18 cellular contexts compared by ENCODE assay signal in the genomic region with DNA sequence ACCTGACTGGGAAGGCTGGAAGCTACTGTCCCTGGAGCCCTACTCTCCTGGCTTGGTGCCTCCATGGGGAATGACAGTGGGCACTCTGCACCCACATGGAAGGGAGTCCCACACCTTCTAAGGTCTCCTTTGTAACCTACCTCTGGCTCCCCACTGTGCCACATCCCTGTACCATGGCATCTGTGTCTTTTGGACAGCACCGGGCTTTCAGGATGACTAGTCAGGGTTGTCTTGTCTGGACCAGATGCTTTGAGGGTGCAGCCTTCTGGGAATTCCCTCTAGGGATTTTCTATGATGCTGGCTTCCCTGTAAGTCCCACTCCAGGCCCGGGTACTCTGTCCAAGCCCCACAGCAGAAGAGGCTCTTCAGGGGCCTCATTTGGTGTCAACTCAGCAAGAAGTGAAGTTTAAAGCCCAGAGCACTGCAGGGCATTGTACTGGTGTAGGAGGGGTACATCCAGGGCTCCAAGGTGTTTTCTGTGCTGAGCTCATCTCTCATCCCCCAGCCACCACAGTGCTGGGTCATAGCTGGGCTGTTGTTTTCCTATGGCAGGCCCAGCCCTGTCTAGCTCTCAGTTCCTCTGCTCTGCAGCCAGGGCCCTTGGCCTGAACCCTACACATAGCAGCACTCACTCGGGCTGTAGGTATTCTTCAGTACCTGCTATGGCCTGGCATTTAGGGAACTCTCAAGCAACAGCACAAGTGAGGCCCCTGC.
A peak's percentile ranks its signal among the peaks of the same experiment; 100 is the strongest.
DNase-seq lines count a peak whose midpoint lies in the region; ATAC-seq and TF ChIP-seq lines count a peak whose summit lies in the region.
"Had no signal": no experiment of that assay in that cellular context is flagged by ENCODE, and none has a peak within 500 bp of the region (broad histone marks: within the 10 kb centered on the region; RNA-seq: fewer than 3 reads in every experiment).

No MANE protein-coding gene starts in this region.

- ATAC-seq in GM18873 (IDR thresholded peaks at IDR 0.05; ENCODE audit: low FRiP score, unreplicated experiment) (peak; percentile 41), HG02642 (IDR thresholded peaks at IDR 0.05; ENCODE audit: poor library complexity, unreplicated experiment) (peak; percentile 37), Right ventricle myocardium superior (ENCODE audit: poor library complexity) (no peak), mucosa of descending colon (no peak)
- ATAC-seq: left ventricle myocardium superior had no signal

- no peaks in the 10 kb centered on the region for H4K20me1 ChIP-seq in SU-DHL-6 (ENCODE audit: low read depth, low read length)

- no peaks in the 10 kb centered on the region for H3K9me2 ChIP-seq in SU-DHL-6 (replicated peaks; ENCODE audit: insufficient read depth, low read length)

- H3K79me2 ChIP-seq in SU-DHL-6 (ENCODE audit: insufficient read depth, low read length) = no peaks in the 10 kb centered on the region

- no peak overlapping the region for H3K4me3 ChIP-seq in SU-DHL-6 (ENCODE audit: insufficient read depth, low read length, poor library complexity, severe bottlenecking)
- no peak overlapping the region for H3K4me3 ChIP-seq in prostate gland
- H3K4me3 ChIP-seq in mucosa of descending colon = no peak overlapping the region
- no peak overlapping the region for H3K4me3 ChIP-seq in dorsolateral prefrontal cortex
- H3K4me3 ChIP-seq: uterus had no signal

- no peak overlapping the region for H3K9ac ChIP-seq in SU-DHL-6 (ENCODE audit: low read length)

- 88% methylated on average over 3 of the region's 3 CpGs for WGBS in prostate gland

- no peak overlapping the region for H3K4me2 ChIP-seq in SU-DHL-6 (ENCODE audit: low read depth, low read length, poor library complexity, severe bottlenecking)

- H3F3A ChIP-seq in SU-DHL-6 (ENCODE audit: insufficient read depth) = no peaks in the 10 kb centered on the region

- intact Hi-C loops in Right ventricle myocardium superior (cut with DNase I) = no loop called here
- intact Hi-C loops in prostate gland (cut with DNase I) = no loop called here
- intact Hi-C loops in mucosa of descending colon (cut with DNase I, micrococcal nuclease) = no loop called here
- intact Hi-C loops in dorsolateral prefrontal cortex (cut with DNase I) = no loop called here

- no peaks in the 10 kb centered on the region for H3K4me1 ChIP-seq in prostate gland (replicated peaks)
- no peaks in the 10 kb centered on the region for H3K4me1 ChIP-seq in mucosa of descending colon (ENCODE audit: low read depth)
- H3K4me1 ChIP-seq: BE2C, uterus had no signal

- H3K27ac ChIP-seq in SU-DHL-6 (ENCODE audit: low read depth, low read length) (peak overlapping the region; percentile 27; the same call in 1 of the 2 replicates), prostate gland (no peak overlapping the region), dorsolateral prefrontal cortex (no peak overlapping the region)
- H3K27ac ChIP-seq: uterus had no signal

- no peak overlapping the region for H2AFZ ChIP-seq in SU-DHL-6 (ENCODE audit: low read depth, low read length, severe bottlenecking)

- TF ChIP-seq CTCF in GM10266 (IDR thresholded peaks at IDR 0.05; ENCODE audit: control insufficient read depth, insufficient read depth, low read depth, missing control alignments) = no peak
- TF ChIP-seq CTCF in SU-DHL-6 (IDR thresholded peaks at IDR 0.05; ENCODE audit: insufficient read depth, low read length, poor library complexity, severe bottlenecking) = no peak
- TF ChIP-seq CTCF in prostate gland (IDR thresholded peaks at IDR 0.05) = no peak
- no peak for TF ChIP-seq CTCF in mucosa of descending colon (IDR thresholded peaks at IDR 0.05)
- TF ChIP-seq CTCF in dorsolateral prefrontal cortex (IDR thresholded peaks at IDR 0.05 in 54 of 56, conservative IDR thresholded peaks at IDR 0.05 in 2 of 56; ENCODE audit: low read depth in 1 of 56, partially characterized antibody in 56 of 56) = no peak

- no peak for TF ChIP-seq POLR2A in prostate gland (IDR thresholded peaks at IDR 0.05)

- H3K36me3 ChIP-seq in SU-DHL-6 (ENCODE audit: low read length) (no peaks in the 10 kb centered on the region), prostate gland (no peaks in the 10 kb centered on the region), mucosa of descending colon (ENCODE audit: low read depth) (no peaks in the 10 kb centered on the region)
- H3K36me3 ChIP-seq: BE2C, uterus had no signal

- no peaks in the 10 kb centered on the region for H3K27me3 ChIP-seq in SU-DHL-6 (ENCODE audit: low read length)
- no peaks in the 10 kb centered on the region for H3K27me3 ChIP-seq in prostate gland (replicated peaks; ENCODE audit: insufficient read depth)
- no peaks in the 10 kb centered on the region for H3K27me3 ChIP-seq in dorsolateral prefrontal cortex
- H3K27me3 ChIP-seq: BE2C, uterus had no signal

- peak; percentile 50 for DNase-seq in GM10266 (ENCODE audit: extremely low spot score)
- DNase-seq in Right ventricle myocardium superior = no peak
- no peak for DNase-seq in prostate gland (ENCODE audit: low spot score)
- DNase-seq in mucosa of descending colon = no peak
- DNase-seq in dorsolateral prefrontal cortex = no peak
- DNase-seq: activated CD4-positive, CD25-positive, alpha-beta regulatory T cell treated with anti-CD3 and anti-CD28 coated beads, Interleukin-2, amount 50 U/mL, for 72 hours; activated T-cell treated with anti-CD3 and anti-CD28 coated beads, Interleukin-2, amount 50 U/mL, for 24 hours; amygdala; BE2C; HCEC 1CT; left ventricle myocardium superior; NCI-H1930; NCI-H526; T-helper 17 cell; uterus had no signal

- H3K9me3 ChIP-seq in SU-DHL-6 (ENCODE audit: insufficient read depth, low read length) (no peaks in the 10 kb centered on the region), prostate gland (no peaks in the 10 kb centered on the region), mucosa of descending colon (no peaks in the 10 kb centered on the region)
- H3K9me3 ChIP-seq: BE2C, uterus had no signal

Comparison
In these comparisons a context has a peak if more than half of its experiments do, and no peak if none do; other contexts are left out.
1. ATAC-seq: peak in GM18873 (single experiment) and HG02642 (single experiment); none in Right ventricle myocardium superior (single experiment) and mucosa of descending colon (single experiment).